Comparison of ENCODE assay signal across 8 cellular contexts in genomic region chr19:49876422-49877019, GRCh38. TPM values are rescaled to one million over a fixed set of nuclear protein-coding genes. Genes with fewer than 3 reads are reported as not detected.
DNase-seq lines count a peak whose midpoint lies in the region; ATAC-seq and TF ChIP-seq lines count a peak whose summit lies in the region.

No MANE protein-coding gene starts in this region.

- peak overlapping the region; percentile 85 to 100 for H3K4me3 ChIP-seq in ascending aorta

- H3K27ac ChIP-seq in ascending aorta, result peak overlapping the region; percentile 99

- no peaks in the 10 kb centered on the region for H3K27me3 ChIP-seq in ascending aorta

- peaks cover 11 to 23% of the 10 kb centered on the region in 2 donors for H3K4me1 ChIP-seq in ascending aorta

- peak; percentile 97 to 100 for DNase-seq in NCI-H187 (lab: John Stamatoyannopoulos, UW)
- DNase-seq in T-helper 2 cell, result peak; percentile 93 to 99 (median 97)
- peak; percentile 94 to 99 for DNase-seq in ascending aorta (ENCODE audit: low spot score in 2 of 2)
- DNase-seq in hepatic stellate cell (ENCODE audit: low spot score), result peak; percentile 82
- DNase-seq in retina, result peak; percentile 100
- no peak for DNase-seq in HPDE6-E6E7 (ENCODE audit: extremely low spot score)

- TF ChIP-seq CTCF in ascending aorta (IDR thresholded peaks at IDR 0.05), result no peak

- H3K36me3 ChIP-seq in ascending aorta, result peaks cover 24 to 25% of the 10 kb centered on the region in 2 donors

- intact Hi-C loops in ascending aorta (cut with DNase I), result loop anchor here (1.0 to 2.0 kb wide), 6 partner anchors 9 to 500 kb away; partner anchors contain the start of genes ATF5, FUZ, NR1H2 and NUP62

- peak; percentile 46 for ATAC-seq in GM18498 (IDR thresholded peaks at IDR 0.05; ENCODE audit: unreplicated experiment)
- peak; percentile 53 for ATAC-seq in HG02885 (IDR thresholded peaks at IDR 0.05; ENCODE audit: poor library complexity, unreplicated experiment)

- no peaks in the 10 kb centered on the region for H3K9me3 ChIP-seq in ascending aorta

RNA-seq across cellular contexts. Expression of gene AKT1S1, which starts 0.6 kb away (rescaled TPM):
- total RNA-seq in ascending aorta, result 12.8 TPM

RNA-seq across cellular contexts. Expression of gene TBC1D17, which starts 1.0 kb away (rescaled TPM):
- total RNA-seq in ascending aorta, result 44.6 TPM

RNA-seq across cellular contexts. Expression of gene PNKP, which starts 9.1 kb away (rescaled TPM):
- total RNA-seq in ascending aorta, result 46.3 TPM

RNA-seq across cellular contexts. Expression of gene IL4I1, which starts 20.2 kb away (rescaled TPM):
- total RNA-seq in ascending aorta, result 0.96 TPM

RNA-seq across cellular contexts. Expression of gene PTOV1, which starts 25.6 kb away (rescaled TPM):
- total RNA-seq in ascending aorta, result 163 TPM
